8 cellular contexts compared by ENCODE assay signal in genomic region chr6:37134622-37135191, GRCh38. TPM values are rescaled to one million over a fixed set of nuclear protein-coding genes. Genes with fewer than 3 reads are reported as not detected.
DNase-seq lines count a peak whose midpoint lies in the region; ATAC-seq and TF ChIP-seq lines count a peak whose summit lies in the region.

No MANE protein-coding gene starts in this region.

- no peak for ATAC-seq in GM18519 (IDR thresholded peaks at IDR 0.05; ENCODE audit: low FRiP score, unreplicated experiment)

- H3K4me1 ChIP-seq in NT2/D1 (ENCODE audit: insufficient read depth, insufficient read length) = peaks cover 10% of the 10 kb centered on the region
- peaks cover 56% of the 10 kb centered on the region for H3K4me1 ChIP-seq in mesodermal cell (ENCODE audit: control insufficient read depth, insufficient read depth, low read length, poor library complexity, severe bottlenecking)
- H3K4me1 ChIP-seq in HAP-1 = peaks cover 59% of the 10 kb centered on the region

- no peaks in the 10 kb centered on the region for H3K9me3 ChIP-seq in NT2/D1 (ENCODE audit: insufficient read depth, low read length)
- no peaks in the 10 kb centered on the region for H3K9me3 ChIP-seq in mesodermal cell (ENCODE audit: control insufficient read depth, low read length)
- H3K9me3 ChIP-seq in HAP-1 = no peaks in the 10 kb centered on the region

- DNase-seq in AG09319 (ENCODE audit: extremely low read depth, low read depth) (peak; percentile 87), NT2/D1 (ENCODE audit: low read depth, low spot score) (no peak), Kasumi-1 (lab: John Stamatoyannopoulos, UW) (no peak), HAP-1 (ENCODE audit: low spot score in 2 of 2) (no peak), NCI-H446 treated with DMSO at 0.1 percent for 48 hours (lab: John Stamatoyannopoulos, UW) (no peak)

- TF ChIP-seq CTCF in AG09319 (IDR thresholded peaks at IDR 0.05; ENCODE audit: low read depth, low read length) = no peak; the same call in 1 of the 2 replicates

- H3K36me3 ChIP-seq in NT2/D1 (ENCODE audit: insufficient read depth, insufficient read length, low read length) (peaks cover 20% of the 10 kb centered on the region), mesodermal cell (ENCODE audit: control insufficient read depth, insufficient read depth, low read length) (no peaks in the 10 kb centered on the region), HAP-1 (replicated peaks) (no peaks in the 10 kb centered on the region)

- H3K4me3 ChIP-seq in NT2/D1 (ENCODE audit: insufficient read length, low read depth) = no peak overlapping the region
- H3K4me3 ChIP-seq in mesodermal cell (ENCODE audit: extremely low read depth, insufficient read depth, low read length, poor library complexity, severe bottlenecking) = no peak overlapping the region
- no peak overlapping the region for H3K4me3 ChIP-seq in HAP-1

- H3K27ac ChIP-seq in cingulate gyrus (ENCODE audit: low read depth, low read length) (peak overlapping the region; percentile 23), mesodermal cell (ENCODE audit: low read depth, low read length, severe bottlenecking) (peak overlapping the region; percentile 79)

- WGBS in mesodermal cell (ENCODE audit: insufficient coverage in 2 of 2), 2 experiments = 52 to 60% methylated on average over 5 to 7 of the region's 8 CpGs

- H3K27me3 ChIP-seq in NT2/D1 (ENCODE audit: insufficient read depth, insufficient read length) = no peaks in the 10 kb centered on the region
- no peaks in the 10 kb centered on the region for H3K27me3 ChIP-seq in HAP-1 (ENCODE audit: low read depth)

- in situ Hi-C loops in HAP-1 (cut with MboI; ENCODE audit: low sequenced_read_pairs) = no loop called here

- peak overlapping the region; percentile 38 for H3K9ac ChIP-seq in NT2/D1 (ENCODE audit: insufficient read length, low read depth)

RNA-seq across cellular contexts. Expression of gene PIM1, which starts 35.2 kb away (rescaled TPM):
- polyA plus RNA-seq in mesodermal cell (2013, experiment 1 of 2) = 44.5 TPM
- polyA plus RNA-seq in mesodermal cell (2013, experiment 2 of 2) = 33.2 TPM
